ENCODE assay signal across 1 cellular context in genomic region chr12:92146497-92146828, GRCh38.
TF ChIP-seq lines count a peak whose summit lies in the region.

No MANE protein-coding gene starts in this region.

TF ChIP-seq in HepG2, 621 proteins besides CTCF, POLR2A, EP300 and RAD21 (continued from another document):
- TF ChIP-seq STAT6 (CRISPR knock-in tag; IDR thresholded peaks at IDR 0.05; ENCODE audit: borderline replicate concordance), result no peak
- 0 out of 2 replicates have a peak, but pooled peaks have one; percentile 1 for TF ChIP-seq ZNF687 (CRISPR knock-in tag; IDR thresholded peaks at IDR 0.05)
- TF ChIP-seq WIZ (CRISPR knock-in tag; IDR thresholded peaks at IDR 0.05), result no peak
- TF ChIP-seq ARID4A (CRISPR knock-in tag; IDR thresholded peaks at IDR 0.05; ENCODE audit: borderline replicate concordance), result no peak
- TF ChIP-seq RARG (CRISPR knock-in tag; IDR thresholded peaks at IDR 0.05; ENCODE audit: low read depth), result no peak
- peak; percentile 4; the same call in 1 of the 2 replicates for TF ChIP-seq HNF1B (CRISPR knock-in tag; IDR thresholded peaks at IDR 0.05)
- TF ChIP-seq ZNF343 (CRISPR knock-in tag; IDR thresholded peaks at IDR 0.05), result no peak
- no peak for TF ChIP-seq DMAP1 (CRISPR knock-in tag; IDR thresholded peaks at IDR 0.05)
- no peak for TF ChIP-seq PRDM10 (CRISPR knock-in tag; IDR thresholded peaks at IDR 0.05; ENCODE audit: low read depth)
- TF ChIP-seq SMAD3 (CRISPR knock-in tag; IDR thresholded peaks at IDR 0.05), result 0 out of 2 replicates have a peak, but pooled peaks have one; percentile 9
- TF ChIP-seq ZNF644 (CRISPR knock-in tag; IDR thresholded peaks at IDR 0.05; ENCODE audit: low read depth), result 0 out of 2 replicates have a peak, but pooled peaks have one; percentile 1
- TF ChIP-seq TP53 (CRISPR knock-in tag; conservative IDR thresholded peaks at IDR 0.05), result no peak
- no peak for TF ChIP-seq ZNF30 (CRISPR knock-in tag; IDR thresholded peaks at IDR 0.05)
- TF ChIP-seq ZNF570 (CRISPR knock-in tag; IDR thresholded peaks at IDR 0.05; ENCODE audit: borderline replicate concordance), result no peak
- no peak for TF ChIP-seq ZNF335 (CRISPR knock-in tag; IDR thresholded peaks at IDR 0.05)
- no peak for TF ChIP-seq ZFX (CRISPR knock-in tag; IDR thresholded peaks at IDR 0.05; ENCODE audit: low read depth)
- no peak for TF ChIP-seq ZNF446 (CRISPR knock-in tag; IDR thresholded peaks at IDR 0.05)
